17 cellular contexts compared by ENCODE assay signal in the genomic region with DNA sequence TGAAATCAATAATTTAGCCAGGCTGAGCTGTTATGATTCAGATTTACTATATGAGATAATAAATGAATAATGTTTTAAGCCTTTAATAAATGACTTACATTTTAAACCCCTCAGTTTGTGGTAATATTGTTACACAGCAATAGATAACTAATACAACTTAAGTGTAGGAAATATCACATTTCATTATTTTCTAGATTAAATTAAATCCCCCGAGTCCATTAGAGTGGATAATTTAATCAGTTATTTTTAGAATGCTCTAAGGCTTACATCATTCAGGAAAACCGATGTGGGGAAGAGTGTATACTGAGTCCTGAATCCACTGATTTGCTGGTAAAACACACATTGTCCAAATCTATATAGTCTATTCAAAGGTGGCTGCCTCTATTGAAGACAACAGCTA. TPM values are rescaled to one million over a fixed set of nuclear protein-coding genes. Genes with fewer than 3 reads are reported as not detected.
DNase-seq lines count a peak whose midpoint lies in the region; TF ChIP-seq lines count a peak whose summit lies in the region.
"Had no signal": no experiment of that assay in that cellular context is flagged by ENCODE, and none has a peak within 500 bp of the region (broad histone marks: within the 10 kb centered on the region; RNA-seq: fewer than 3 reads in every experiment).

No MANE protein-coding gene starts in this region.

- H3K4me3 Mint-ChIP-seq in HFFc6: peak overlapping the region; percentile 86
- peak overlapping the region in 1 of 5 experiments; percentile 23 for H3K4me3 Mint-ChIP-seq in brain
- H3K4me3 Mint-ChIP-seq in type B pancreatic cell: no peak overlapping the region
- no peak overlapping the region for H3K4me3 Mint-ChIP-seq in Calu3 (ENCODE audit: low read depth, unreplicated experiment)
- H3K4me3 Mint-ChIP-seq: CD14-positive monocyte had no signal

- no peak overlapping the region for H3K27ac ChIP-seq in mesenchymal stem cell (ENCODE audit: low read length, poor library complexity, severe bottlenecking)
- no peak overlapping the region for H3K27ac ChIP-seq in RWPE1
- H3K27ac ChIP-seq: Peyer's patch, SJCRH30 had no signal

- H3K23ac ChIP-seq in mesenchymal stem cell (ENCODE audit: low read length in 2 of 2): no peak overlapping the region

- H3K27me3 Mint-ChIP-seq in HFFc6 (ENCODE audit: insufficient read depth): no peaks in the 10 kb centered on the region
- H3K27me3 Mint-ChIP-seq in brain: peaks cover under 1% of the 10 kb centered on the region
- H3K27me3 Mint-ChIP-seq in type B pancreatic cell: peaks cover 9% of the 10 kb centered on the region
- H3K27me3 Mint-ChIP-seq in Calu3 (ENCODE audit: unreplicated experiment): no peaks in the 10 kb centered on the region

- H3K18ac ChIP-seq in mesenchymal stem cell (ENCODE audit: low read depth in 1 of 2, low read length in 2 of 2): no peak overlapping the region

- peak overlapping the region; percentile 88 for H3K9ac ChIP-seq in mesenchymal stem cell (ENCODE audit: low read length)

- H2AK5ac ChIP-seq in mesenchymal stem cell (ENCODE audit: low read length, severe bottlenecking): no peak overlapping the region

- TF ChIP-seq CTCF in HFFc6 (IDR thresholded peaks at IDR 0.05) (no peak), brain (conservative IDR thresholded peaks at IDR 0.05) (no peak), type B pancreatic cell (conservative IDR thresholded peaks at IDR 0.05) (no peak), Calu3 (IDR thresholded peaks at IDR 0.05; ENCODE audit: unreplicated experiment) (no peak), RWPE1 (conservative IDR thresholded peaks at IDR 0.05; ENCODE audit: low read depth) (no peak)

- no peaks in the 10 kb centered on the region for H3K9me3 ChIP-seq in mesenchymal stem cell (ENCODE audit: control insufficient read depth, low read length)
- H3K9me3 ChIP-seq: Peyer's patch, SJCRH30 had no signal

- H2AFZ ChIP-seq in mesenchymal stem cell (ENCODE audit: low read depth, low read length): no peak overlapping the region

- intact Hi-C loops in Calu3 (cut with micrococcal nuclease; ENCODE audit: unreplicated experiment): no loop called here

- no peak overlapping the region for H3K4ac ChIP-seq in mesenchymal stem cell (ENCODE audit: low read depth in 1 of 2, low read length in 2 of 2)

- H2BK120ac ChIP-seq in mesenchymal stem cell (ENCODE audit: low read depth, low read length): no peak overlapping the region

- CTCF ChIA-PET in Calu3 (lab: Charles Lee) (no interaction called here), RWPE1 (lab: Yijun Ruan, JAX) (interaction anchor here (0.7 to 1.0 kb wide), 2 partner anchors 193 to 252 kb away, joined by 4 to 5 read pairs; no protein-coding TSS in a partner anchor)

- H2BK15ac ChIP-seq in mesenchymal stem cell (ENCODE audit: low read depth, poor library complexity, severe bottlenecking): no peak overlapping the region

- H3K4me1 Mint-ChIP-seq in HFFc6 (ENCODE audit: low read depth): peaks cover 66% of the 10 kb centered on the region
- peaks cover 51% of the 10 kb centered on the region for H3K4me1 Mint-ChIP-seq in brain
- H3K4me1 Mint-ChIP-seq in type B pancreatic cell (ENCODE audit: unreplicated experiment): peaks cover 40% of the 10 kb centered on the region
- peaks cover 11% of the 10 kb centered on the region for H3K4me1 Mint-ChIP-seq in Calu3 (ENCODE audit: low read depth, unreplicated experiment)

- H3K4me1 ChIP-seq in mesenchymal stem cell (ENCODE audit: control insufficient read depth, insufficient read depth, low read depth, low read length): no peaks in the 10 kb centered on the region

- H4K8ac ChIP-seq in mesenchymal stem cell (ENCODE audit: low read length): no peak overlapping the region

- H4K91ac ChIP-seq in mesenchymal stem cell (ENCODE audit: low read length): no peak overlapping the region

- WGBS in mesenchymal stem cell: 88% methylated on average over 1 of the region's 2 CpGs

- peak overlapping the region; percentile 91 for H3K27ac Mint-ChIP-seq in HFFc6
- H3K27ac Mint-ChIP-seq in brain: peak overlapping the region; percentile 73 to 88 (median 85)
- peak overlapping the region; percentile 25 for H3K27ac Mint-ChIP-seq in type B pancreatic cell
- H3K27ac Mint-ChIP-seq in Calu3 (ENCODE audit: unreplicated experiment): no peak overlapping the region

- no peaks in the 10 kb centered on the region for H3K9me3 Mint-ChIP-seq in HFFc6
- peaks cover 0 to 3% (median 0%) of the 10 kb centered on the region in 5 experiments for H3K9me3 Mint-ChIP-seq in brain
- H3K9me3 Mint-ChIP-seq in type B pancreatic cell: no peaks in the 10 kb centered on the region
- no peaks in the 10 kb centered on the region for H3K9me3 Mint-ChIP-seq in Calu3 (ENCODE audit: low read depth, unreplicated experiment)

- H3K36me3 Mint-ChIP-seq in HFFc6 (ENCODE audit: low read depth) (no peaks in the 10 kb centered on the region), brain (no peaks in the 10 kb centered on the region), type B pancreatic cell (no peaks in the 10 kb centered on the region), Calu3 (ENCODE audit: insufficient read depth, unreplicated experiment) (no peaks in the 10 kb centered on the region)
- H3K36me3 Mint-ChIP-seq: CD14-positive monocyte had no signal

- H2BK12ac ChIP-seq in mesenchymal stem cell (ENCODE audit: low read length in 2 of 2): no peak overlapping the region

- H2BK5ac ChIP-seq in mesenchymal stem cell (ENCODE audit: low read depth, low read length, poor library complexity, severe bottlenecking): no peak overlapping the region

- BruUV-seq in Calu3 (replicated peaks; lab: Mats Ljungman, UMichigan): no TSS peak

- H3K27me3 ChIP-seq in mesenchymal stem cell (ENCODE audit: control insufficient read depth in 1 of 2, insufficient read depth in 1 of 2, low read length in 2 of 2): no peaks in the 10 kb centered on the region
- H3K27me3 ChIP-seq: Peyer's patch, SJCRH30 had no signal

- peak overlapping the region in 1 of 2 experiments; percentile 71 for H3K4me3 ChIP-seq in mesenchymal stem cell (ENCODE audit: insufficient read depth in 1 of 2, low read depth in 1 of 2, low read length in 2 of 2)
- H3K4me3 ChIP-seq: Peyer's patch, SJCRH30 had no signal

- no peak overlapping the region for H3K14ac ChIP-seq in mesenchymal stem cell (ENCODE audit: low read length in 2 of 2)

- DNase-seq in HFFc6 (no peak), mesenchymal stem cell (no peak), type B pancreatic cell (ENCODE audit: extremely low spot score, unreplicated experiment) (no peak), Calu3 (no peak), glomerular visceral epithelial cell (ENCODE audit: extremely low spot score) (no peak), RWPE1 (ENCODE audit: low spot score) (no peak)
- DNase-seq: AML-193, Kasumi-1, NCI-H1417, NCI-H1694 treated with DMSO at 0.1 percent for 48 hours, NCI-H2081 treated with DMSO at 0.1 percent for 48 hours, NCI-H2171 treated with DMSO at 0.1 percent for 48 hours, NCI-H524 treated with DMSO at 0.1 percent for 48 hours, Peyer's patch, SJCRH30 had no signal

- H3K36me3 ChIP-seq in mesenchymal stem cell (ENCODE audit: control insufficient read depth in 1 of 2, insufficient read depth in 2 of 2, low read depth in 1 of 2, low read length in 2 of 2): no peaks in the 10 kb centered on the region
- H3K36me3 ChIP-seq: Peyer's patch, SJCRH30 had no signal

- H3K4me2 ChIP-seq in mesenchymal stem cell (ENCODE audit: low read length, poor library complexity, severe bottlenecking): no peak overlapping the region

- no peaks in the 10 kb centered on the region for H3K79me1 ChIP-seq in mesenchymal stem cell (replicated peaks; ENCODE audit: low read length, poor library complexity, severe bottlenecking)

- POLR2A ChIA-PET in RWPE1 (lab: Yijun Ruan, JAX; ENCODE audit: low non-redundant PET): no interaction called here

RNA-seq across cellular contexts. Expression of a gene that starts 35.7 kb away (rescaled TPM):
- 100 to 1,000 TPM in 3 of 6 experiments, 10 to 100 TPM in 3; 93.3 to 115 (median 105) TPM for total RNA-seq in HFFc6 (2021; fragmentation: NEBNext Ultra II Directional; extraction: Animal tissue kit (Norgen Biotek cat#: 25700))
- polyA plus RNA-seq in brain (ENCODE audit: insufficient read depth, low read depth, low replicate concordance): 17.5 TPM
- polyA plus RNA-seq in mesenchymal stem cell (2013, experiment 1 of 2): 35.9 TPM
- polyA plus RNA-seq in mesenchymal stem cell (2013, experiment 2 of 2): 37.5 TPM
- total RNA-seq in type B pancreatic cell (ENCODE audit: low replicate concordance) (49.5 and 61.1 TPM in 2 replicates), Calu3 (2022) (37.3 and 48.6 TPM in 2 replicates)
